ENCODE assay signal across 20 cellular contexts in genomic region chr5:168423971-168424370, GRCh38.
"Had no signal": no experiment of that assay in that cellular context is flagged by ENCODE, and none has a peak within 500 bp of the region (broad histone marks: within the 10 kb centered on the region; RNA-seq: fewer than 3 reads in every experiment).

No MANE protein-coding gene starts in this region.

- ATAC-seq: gastrocnemius medialis had no signal

- H3K27ac ChIP-seq: dorsolateral prefrontal cortex, esophagus muscularis mucosa, gastrocnemius medialis, left ventricle myocardium inferior, sigmoid colon, skin epidermis, stomach, thoracic aorta, transverse colon had no signal

- H3K4me3 ChIP-seq: dorsolateral prefrontal cortex, esophagus muscularis mucosa, gastrocnemius medialis, left ventricle myocardium inferior, lung, sigmoid colon, skin epidermis, stomach, thoracic aorta, transverse colon had no signal

- H3K36me3 Mint-ChIP-seq: immature natural killer cell had no signal

- H3K9me3 Mint-ChIP-seq: immature natural killer cell, nephron had no signal

- H3K4me3 Mint-ChIP-seq: immature natural killer cell, nephron had no signal

- H3K4me1 Mint-ChIP-seq: immature natural killer cell had no signal

- H3K27ac Mint-ChIP-seq: immature natural killer cell, nephron had no signal

- FAIRE-seq: endometrium, keratinocyte had no signal

- H3K27me3 ChIP-seq: dorsolateral prefrontal cortex, esophagus muscularis mucosa, gastrocnemius medialis, sigmoid colon, stomach, transverse colon had no signal

- DNase-seq: cortex of kidney; dorsolateral prefrontal cortex; effector CD8-positive, alpha-beta T cell; gastrocnemius medialis; immature natural killer cell; left ventricle myocardium inferior; midbrain; sigmoid colon; stimulated activated CD4-positive, alpha-beta T cell treated with anti-CD3 and anti-CD28 coated beads, Interleukin-12 subunit alpha, Interleukin-12 subunit beta, amount 100 ng/mL, for 4 hours; stimulated activated naive CD4-positive, alpha-beta T cell; stomach; substantia nigra; transverse colon had no signal

- H3K4me1 ChIP-seq: esophagus muscularis mucosa, gastrocnemius medialis, left ventricle myocardium inferior, sigmoid colon, transverse colon had no signal

- H3K36me3 ChIP-seq: esophagus muscularis mucosa, gastrocnemius medialis, left ventricle myocardium inferior, sigmoid colon, thoracic aorta, transverse colon had no signal

- H3K9me3 ChIP-seq: esophagus muscularis mucosa, gastrocnemius medialis, left ventricle myocardium inferior, sigmoid colon, stomach, thoracic aorta, transverse colon had no signal
